Comparison of ENCODE assay signal across 30 cellular contexts in the genomic region with DNA sequence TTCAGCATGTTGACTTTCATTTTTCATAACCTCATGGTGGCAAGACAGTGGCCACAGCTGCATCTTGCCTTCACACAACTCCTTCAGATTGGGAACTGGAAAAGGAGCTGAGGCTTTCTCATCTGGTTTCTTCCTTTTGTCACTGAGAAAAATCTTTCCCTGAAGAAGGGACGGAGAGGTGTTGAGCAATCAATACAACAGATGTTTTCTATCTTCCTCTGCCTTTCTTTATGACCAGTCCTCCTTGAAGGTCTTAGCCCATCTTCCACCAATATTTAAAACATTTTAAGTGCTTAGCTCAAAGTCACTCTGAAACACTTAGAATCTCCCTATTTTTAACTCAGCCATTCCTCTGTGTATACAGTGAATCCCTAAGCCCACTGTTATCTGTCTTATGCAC. TPM values are rescaled to one million over a fixed set of nuclear protein-coding genes. Genes with fewer than 3 reads are reported as not detected.
"Had no signal": no experiment of that assay in that cellular context is flagged by ENCODE, and none has a peak within 500 bp of the region (broad histone marks: within the 10 kb centered on the region; RNA-seq: fewer than 3 reads in every experiment).

No MANE protein-coding gene starts in this region.

- H3K27ac ChIP-seq: esophagus squamous epithelium, hepatocyte, neutrophil, sigmoid colon, thoracic aorta, uterus, WERI-Rb-1 had no signal

- H3K27ac Mint-ChIP-seq: activated CD4-positive, alpha-beta memory T cell treated with anti-CD3 and anti-CD28 coated beads, Interleukin-2, amount 10 ng/mL, durations not matched to agents 7 days and 5 days; activated CD4-positive, alpha-beta T cell treated with anti-CD3 and anti-CD28 coated beads, Interleukin-2, amount 10 ng/mL, durations not matched to agents 24 days and 14 days; activated naive CD4-positive, alpha-beta T cell treated with anti-CD3 and anti-CD28 coated beads, Interleukin-2, amount 10 ng/mL, durations not matched to agents 7 days and 5 days; activated naive CD8-positive, alpha-beta T cell treated with anti-CD3 and anti-CD28 coated beads, Interleukin-2, amount 10 ng/mL, durations not matched to agents 7 days and 5 days; activated T-cell treated with anti-CD3 and anti-CD28 coated beads, Interleukin-2, amount 50 U/mL, for 24 hours; mesothelial cell of epicardium; naive B cell; nephron progenitor cell; stimulated activated effector memory CD8-positive, alpha-beta T cell treated with anti-CD3 and anti-CD28 coated beads, Interleukin-12 subunit alpha, Interleukin-12 subunit beta, amount 100 ng/mL, for 72 hours; stimulated activated naive CD8-positive, alpha-beta T cell treated with anti-CD3 and anti-CD28 coated beads, Interleukin-15, Interleukin-2, amounts not matched to agents 100 ng/mL and 50 ng/mL, for 24 hours had no signal

- H3K4me3 ChIP-seq: esophagus squamous epithelium, hepatocyte, sigmoid colon, thoracic aorta, uterus had no signal

- H3K27me3 Mint-ChIP-seq: activated CD4-positive, alpha-beta memory T cell treated with anti-CD3 and anti-CD28 coated beads, Interleukin-2, amount 10 ng/mL, durations not matched to agents 7 days and 5 days; activated CD4-positive, alpha-beta T cell treated with anti-CD3 and anti-CD28 coated beads, Interleukin-2, amount 10 ng/mL, durations not matched to agents 24 days and 14 days; activated naive CD4-positive, alpha-beta T cell treated with anti-CD3 and anti-CD28 coated beads, Interleukin-2, amount 10 ng/mL, durations not matched to agents 7 days and 5 days; activated naive CD8-positive, alpha-beta T cell treated with anti-CD3 and anti-CD28 coated beads, Interleukin-2, amount 10 ng/mL, durations not matched to agents 7 days and 5 days; activated T-cell treated with anti-CD3 and anti-CD28 coated beads, Interleukin-2, amount 50 U/mL, for 24 hours; naive B cell; stimulated activated naive CD8-positive, alpha-beta T cell treated with anti-CD3 and anti-CD28 coated beads, Interleukin-15, Interleukin-2, amounts not matched to agents 100 ng/mL and 50 ng/mL, for 24 hours had no signal

- H3K4me2 ChIP-seq: hepatocyte had no signal

- H3K4me3 Mint-ChIP-seq: activated CD4-positive, alpha-beta memory T cell treated with anti-CD3 and anti-CD28 coated beads, Interleukin-2, amount 10 ng/mL, durations not matched to agents 7 days and 5 days; activated CD4-positive, alpha-beta T cell treated with anti-CD3 and anti-CD28 coated beads, Interleukin-2, amount 10 ng/mL, durations not matched to agents 24 days and 14 days; activated naive CD4-positive, alpha-beta T cell treated with anti-CD3 and anti-CD28 coated beads, Interleukin-2, amount 10 ng/mL, durations not matched to agents 7 days and 5 days; activated naive CD8-positive, alpha-beta T cell treated with anti-CD3 and anti-CD28 coated beads, Interleukin-2, amount 10 ng/mL, durations not matched to agents 7 days and 5 days; activated T-cell treated with anti-CD3 and anti-CD28 coated beads, Interleukin-2, amount 50 U/mL, for 24 hours; mesothelial cell of epicardium; naive B cell; nephron progenitor cell; stimulated activated effector memory CD8-positive, alpha-beta T cell treated with anti-CD3 and anti-CD28 coated beads, Interleukin-12 subunit alpha, Interleukin-12 subunit beta, amount 100 ng/mL, for 72 hours; stimulated activated naive CD8-positive, alpha-beta T cell treated with anti-CD3 and anti-CD28 coated beads, Interleukin-15, Interleukin-2, amounts not matched to agents 100 ng/mL and 50 ng/mL, for 24 hours had no signal

- DNase-seq: activated CD4-positive, alpha-beta memory T cell treated with anti-CD3 and anti-CD28 coated beads, Interleukin-2, amount 10 ng/mL, durations not matched to agents 7 days and 5 days; activated CD4-positive, alpha-beta T cell treated with anti-CD3 and anti-CD28 coated beads, Interleukin-2, amount 10 ng/mL, durations not matched to agents 24 days and 14 days; activated CD8-positive, alpha-beta memory T cell treated with anti-CD3 and anti-CD28 coated beads, Interleukin-2, amount 50 U/mL, for 48 hours; activated gamma-delta T cell; activated naive CD4-positive, alpha-beta T cell treated with anti-CD3 and anti-CD28 coated beads, Interleukin-2, amount 10 ng/mL, durations not matched to agents 7 days and 5 days; activated naive CD8-positive, alpha-beta T cell treated with anti-CD3 and anti-CD28 coated beads, Interleukin-2, amount 10 ng/mL, durations not matched to agents 7 days and 5 days; activated T-cell treated with anti-CD3 and anti-CD28 coated beads, Interleukin-2, amount 50 U/mL, for 24 hours; amniotic stem cell; central memory CD4-positive, alpha-beta T cell; esophagus squamous epithelium; left cardiac atrium; left ventricle myocardium superior; mammary epithelial cell; naive B cell; nephron progenitor cell; sigmoid colon; small intestine; stimulated activated CD4-positive, alpha-beta T cell treated with anti-CD3 and anti-CD28 coated beads, Interleukin-4, amount 100 ng/mL, for 24 hours; trophoblast cell; uterus; WERI-Rb-1 had no signal

- H3K36me3 ChIP-seq: neutrophil, uterus had no signal

- FAIRE-seq: frontal cortex, keratinocyte, small intestine had no signal

- H3K4me1 Mint-ChIP-seq: activated CD4-positive, alpha-beta memory T cell treated with anti-CD3 and anti-CD28 coated beads, Interleukin-2, amount 10 ng/mL, durations not matched to agents 7 days and 5 days; activated CD4-positive, alpha-beta T cell treated with anti-CD3 and anti-CD28 coated beads, Interleukin-2, amount 10 ng/mL, durations not matched to agents 24 days and 14 days; activated naive CD4-positive, alpha-beta T cell treated with anti-CD3 and anti-CD28 coated beads, Interleukin-2, amount 10 ng/mL, durations not matched to agents 7 days and 5 days; activated naive CD8-positive, alpha-beta T cell treated with anti-CD3 and anti-CD28 coated beads, Interleukin-2, amount 10 ng/mL, durations not matched to agents 7 days and 5 days; mesothelial cell of epicardium; naive B cell; nephron progenitor cell; stimulated activated effector memory CD8-positive, alpha-beta T cell treated with anti-CD3 and anti-CD28 coated beads, Interleukin-12 subunit alpha, Interleukin-12 subunit beta, amount 100 ng/mL, for 72 hours had no signal

- H2AFZ ChIP-seq: hepatocyte had no signal

- ATAC-seq: activated CD4-positive, CD25-positive, alpha-beta regulatory T cell treated with anti-CD3 and anti-CD28 coated beads, Interleukin-2, amount 50 U/mL, for 24 hours; left cardiac atrium; left ventricle myocardium superior; stimulated activated effector memory CD8-positive, alpha-beta T cell treated with anti-CD3 and anti-CD28 coated beads, Interleukin-12 subunit alpha, Interleukin-12 subunit beta, amount 100 ng/mL, for 72 hours had no signal

- H3K27me3 ChIP-seq: esophagus squamous epithelium, hepatocyte, neutrophil, sigmoid colon, uterus had no signal

- H3K36me3 Mint-ChIP-seq: activated naive CD4-positive, alpha-beta T cell treated with anti-CD3 and anti-CD28 coated beads, Interleukin-2, amount 10 ng/mL, durations not matched to agents 7 days and 5 days; stimulated activated effector memory CD8-positive, alpha-beta T cell treated with anti-CD3 and anti-CD28 coated beads, Interleukin-12 subunit alpha, Interleukin-12 subunit beta, amount 100 ng/mL, for 72 hours had no signal

- H3K4me1 ChIP-seq: esophagus squamous epithelium, sigmoid colon, uterus had no signal

RNA-seq across cellular contexts. Expression of gene ZNF660, which starts 11.9 kb away (rescaled TPM):
- total RNA-seq: activated CD4-positive, alpha-beta memory T cell treated with anti-CD3 and anti-CD28 coated beads, Interleukin-2, amount 10 ng/mL, durations not matched to agents 7 days and 5 days had no signal
